In the genomic region with DNA sequence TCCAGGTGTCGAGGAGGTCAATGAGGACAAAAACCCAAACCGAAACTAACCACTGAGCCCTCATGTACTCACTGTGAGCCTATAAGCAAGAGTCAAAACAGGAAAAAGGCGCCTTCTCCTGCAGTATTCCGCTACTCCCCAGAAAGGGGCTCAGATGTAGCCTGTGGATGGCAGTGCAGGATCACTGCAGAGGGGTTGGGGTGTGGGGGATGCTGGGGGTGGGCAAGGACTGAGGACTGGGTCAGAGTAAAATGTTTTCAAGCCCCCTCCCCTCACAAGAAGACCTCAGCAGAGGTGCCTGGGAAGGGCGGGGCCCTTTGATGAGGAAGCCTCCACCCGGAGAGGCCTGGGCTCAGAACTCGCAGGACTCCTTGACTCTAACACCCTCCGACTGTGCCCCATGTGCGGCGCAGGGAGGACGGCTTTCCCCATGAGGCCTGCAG, we compare ENCODE assay signal across 16 cellular contexts.
A peak's percentile ranks its signal among the peaks of the same experiment; 100 is the strongest.
DNase-seq lines count a peak whose midpoint lies in the region; ATAC-seq and TF ChIP-seq lines count a peak whose summit lies in the region.
"Had no signal": no experiment of that assay in that cellular context is flagged by ENCODE, and none has a peak within 500 bp of the region (broad histone marks: within the 10 kb centered on the region; RNA-seq: fewer than 3 reads in every experiment).

No MANE protein-coding gene starts in this region.

- H3K4me1 ChIP-seq in GM23338 (ENCODE audit: insufficient read depth) (peaks cover 19% of the 10 kb centered on the region), mammary epithelial cell (ENCODE audit: insufficient read depth, low read length) (peaks cover 4% of the 10 kb centered on the region), left ventricle myocardium inferior (no peaks in the 10 kb centered on the region)
- H3K4me1 ChIP-seq: BE2C had no signal

- peaks cover 2% of the 10 kb centered on the region for H3K27me3 Mint-ChIP-seq in GM23338 (ENCODE audit: insufficient read depth, low read depth, poor library complexity)
- H3K27me3 Mint-ChIP-seq: CD4-positive, alpha-beta T cell had no signal

- H3K4me3 ChIP-seq in GM23338 (no peak overlapping the region), mammary epithelial cell (replicated peaks in 1 of 3; ENCODE audit: insufficient read depth in 1 of 3, low read depth in 2 of 3, low read length in 3 of 3) (no peak overlapping the region), left ventricle myocardium inferior (no peak overlapping the region)

- TF ChIP-seq CTCF in GM23338 (conservative IDR thresholded peaks at IDR 0.05; ENCODE audit: low read depth in 2 of 2) (peak; percentile 13 to 70; a peak in 2 of 4 replicates), mammary epithelial cell (conservative IDR thresholded peaks at IDR 0.05 in 1 of 2, IDR thresholded peaks at IDR 0.05 in 1 of 2; ENCODE audit: extremely low read depth in 1 of 2, insufficient read depth in 1 of 2, low read depth in 1 of 2, low read length in 2 of 2) (no peak), left ventricle myocardium inferior (IDR thresholded peaks at IDR 0.05; ENCODE audit: borderline replicate concordance) (no peak)

- DNase-seq in GM23338 (ENCODE audit: low spot score) (peak; percentile 57), RPMI8226 (peak; percentile 78), iPS-NIHi7 (ENCODE audit: extremely low spot score) (peak; percentile 54), mammary epithelial cell (no peak), left colon (no peak), left ventricle myocardium inferior (no peak)
- DNase-seq: BE2C; CD4-positive, alpha-beta T cell; Karpas-422; NCI-H1105; NCI-H1694; NCI-H510A treated with DMSO at 0.1 percent for 48 hours; NCI-H82 had no signal

- CTCF ChIA-PET in mammary epithelial cell (lab: Charles Lee; ENCODE audit: low non-redundant PET) = no interaction called here

- no peaks in the 10 kb centered on the region for H3F3A ChIP-seq in GM23338 (replicated peaks; ENCODE audit: low read depth)

- intact Hi-C loops in mammary epithelial cell (cut with micrococcal nuclease) (no loop called here), left colon (cut with DNase I, micrococcal nuclease) (no loop called here), left ventricle myocardium inferior (cut with micrococcal nuclease) (no loop called here)

- H3K27me3 ChIP-seq in GM23338 (ENCODE audit: insufficient read depth) = no peaks in the 10 kb centered on the region
- H3K27me3 ChIP-seq in mammary epithelial cell (ENCODE audit: insufficient read depth, low read length) = no peaks in the 10 kb centered on the region
- no peaks in the 10 kb centered on the region for H3K27me3 ChIP-seq in left ventricle myocardium inferior (ENCODE audit: low read depth)
- H3K27me3 ChIP-seq: BE2C had no signal

- H3K36me3 Mint-ChIP-seq in GM23338 (ENCODE audit: low read depth) = peaks cover 1% of the 10 kb centered on the region; the same call in 1 of the 3 replicates

- H3K9me2 ChIP-seq in GM23338 (ENCODE audit: insufficient read depth) = no peaks in the 10 kb centered on the region

- peaks cover 75% of the 10 kb centered on the region for H3K79me2 ChIP-seq in GM23338 (replicated peaks; ENCODE audit: insufficient read depth)
- H3K79me2 ChIP-seq in mammary epithelial cell (ENCODE audit: insufficient read depth, low read length) = peaks cover 68% of the 10 kb centered on the region

- ATAC-seq in GM23338 (peak; percentile 83), left colon (no peak), GM21528 (IDR thresholded peaks at IDR 0.05; ENCODE audit: low FRiP score, unreplicated experiment) (no peak)
- ATAC-seq: Panc1, Right ventricle myocardium inferior had no signal

- no peak overlapping the region for H2AFZ ChIP-seq in GM23338
- no peak overlapping the region for H2AFZ ChIP-seq in mammary epithelial cell (ENCODE audit: low read depth, low read length)

- H3K36me3 ChIP-seq in GM23338 (ENCODE audit: insufficient read depth) (no peaks in the 10 kb centered on the region), mammary epithelial cell (ENCODE audit: insufficient read depth, low read length) (no peaks in the 10 kb centered on the region), left ventricle myocardium inferior (no peaks in the 10 kb centered on the region)
- H3K36me3 ChIP-seq: BE2C had no signal

- no peak overlapping the region for H3K4me3 Mint-ChIP-seq in GM23338
- H3K4me3 Mint-ChIP-seq: CD4-positive, alpha-beta T cell had no signal

- in situ Hi-C loops in mammary epithelial cell (cut with MboI; ENCODE audit: low sequenced_read_pairs in 2 of 2) = no loop called here

- peaks cover 28% of the 10 kb centered on the region for H3K4me1 Mint-ChIP-seq in GM23338

- H3K9me3 Mint-ChIP-seq in GM23338 = no peaks in the 10 kb centered on the region
- H3K9me3 Mint-ChIP-seq: CD4-positive, alpha-beta T cell had no signal

- H3K4me2 ChIP-seq in GM23338 (no peak overlapping the region), mammary epithelial cell (ENCODE audit: insufficient read depth, low read depth, low read length) (no peak overlapping the region)

- BruUV-seq in mammary epithelial cell (replicated peaks; lab: Mats Ljungman, UMichigan) = no TSS peak

- H4K20me1 ChIP-seq in GM23338 (replicated peaks; ENCODE audit: insufficient read depth) (peaks cover 19% of the 10 kb centered on the region), mammary epithelial cell (ENCODE audit: insufficient read depth, low read length) (no peaks in the 10 kb centered on the region)

- WGBS in mammary epithelial cell (ENCODE audit: low coverage, missing lambda C conversion rate) = 100% methylated on average over 8 of the region's 11 CpGs

- no peak overlapping the region for H3K9ac ChIP-seq in mammary epithelial cell (ENCODE audit: insufficient read depth, low read length)

- H3K27ac ChIP-seq in GM23338 (ENCODE audit: low read depth) (peak overlapping the region; percentile 47; the same call in 1 of the 2 replicates), mammary epithelial cell (ENCODE audit: insufficient read depth, low read depth, low read length) (no peak overlapping the region), left ventricle myocardium inferior (replicated peaks) (no peak overlapping the region)

- dilution Hi-C loops in mammary epithelial cell (cut with HindIII; ENCODE audit: low sequenced_read_pairs) = no loop called here

- H3K27ac Mint-ChIP-seq in GM23338 = no peak overlapping the region
- H3K27ac Mint-ChIP-seq: CD4-positive, alpha-beta T cell had no signal

- no peaks in the 10 kb centered on the region for H3K9me3 ChIP-seq in mammary epithelial cell (replicated peaks; ENCODE audit: insufficient read depth, low read length)
- no peaks in the 10 kb centered on the region for H3K9me3 ChIP-seq in left ventricle myocardium inferior (replicated peaks)
- H3K9me3 ChIP-seq: BE2C had no signal

TF ChIP-seq in GM23338, 12 proteins besides CTCF, POLR2A, EP300 and RAD21 (continues in another document):
- TF ChIP-seq JUNB (IDR thresholded peaks at IDR 0.05; ENCODE audit: unreplicated experiment) = no peak
- TF ChIP-seq EZH2 (IDR thresholded peaks at IDR 0.05; ENCODE audit: low read depth, unreplicated experiment) = no peak
- no peak for TF ChIP-seq NANOG (IDR thresholded peaks at IDR 0.05; ENCODE audit: borderline replicate concordance)
- no peak for TF ChIP-seq CREB1 (CRISPR knock-in tag; IDR thresholded peaks at IDR 0.05; ENCODE audit: low read depth)
- no peak for TF ChIP-seq ZNF114 (CRISPR knock-in tag; IDR thresholded peaks at IDR 0.05)
- TF ChIP-seq ZNF331 (CRISPR knock-in tag; IDR thresholded peaks at IDR 0.05; ENCODE audit: low read depth) = no peak
- no peak for TF ChIP-seq POLR2AphosphoS5 (IDR thresholded peaks at IDR 0.05; ENCODE audit: low read depth)
- no peak for TF ChIP-seq EZH2phosphoT487 (IDR thresholded peaks at IDR 0.05; ENCODE audit: unreplicated experiment)
- TF ChIP-seq, protein P1, sequence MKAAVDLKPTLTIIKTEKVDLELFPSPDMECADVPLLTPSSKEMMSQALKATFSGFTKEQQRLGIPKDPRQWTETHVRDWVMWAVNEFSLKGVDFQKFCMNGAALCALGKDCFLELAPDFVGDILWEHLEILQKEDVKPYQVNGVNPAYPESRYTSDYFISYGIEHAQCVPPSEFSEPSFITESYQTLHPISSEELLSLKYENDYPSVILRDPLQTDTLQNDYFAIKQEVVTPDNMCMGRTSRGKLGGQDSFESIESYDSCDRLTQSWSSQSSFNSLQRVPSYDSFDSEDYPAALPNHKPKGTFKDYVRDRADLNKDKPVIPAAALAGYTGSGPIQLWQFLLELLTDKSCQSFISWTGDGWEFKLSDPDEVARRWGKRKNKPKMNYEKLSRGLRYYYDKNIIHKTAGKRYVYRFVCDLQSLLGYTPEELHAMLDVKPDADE (IDR thresholded peaks at IDR 0.05) = no peak

Comparison
In these comparisons a context has a peak if more than half of its experiments do, and no peak if none do; other contexts are left out.
1. DNase-seq: peak in GM23338 (single experiment), RPMI8226 (single experiment) and iPS-NIHi7 (single experiment); none in mammary epithelial cell (single experiment), left colon (0 of 2) and left ventricle myocardium inferior (single experiment).
2. CTCF ChIP-seq: peak in GM23338 (2 of 2); none in mammary epithelial cell (0 of 2) and left ventricle myocardium inferior (single experiment).